In the genomic region with DNA sequence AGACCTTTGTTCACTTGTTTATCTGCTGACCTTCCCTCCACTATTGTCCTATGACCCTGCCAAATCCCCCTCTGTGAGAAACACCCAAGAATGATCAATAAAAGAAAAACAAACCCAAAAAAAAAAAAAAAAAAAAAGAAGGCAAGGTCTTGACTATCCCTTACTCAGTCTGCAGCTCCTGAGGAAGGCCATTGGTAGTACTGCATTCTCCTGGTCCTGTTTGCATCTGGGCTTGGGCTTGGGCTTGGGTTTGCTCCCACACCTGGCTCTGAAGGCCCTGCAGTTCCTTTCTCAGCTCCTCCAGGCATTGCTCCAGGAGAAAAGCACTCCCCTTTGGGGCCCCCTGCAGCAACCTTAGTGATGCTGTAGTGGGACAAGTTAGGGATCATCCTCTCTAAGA, we compare ENCODE assay signal across 15 cellular contexts. TPM values are rescaled to one million over a fixed set of nuclear protein-coding genes. Genes with fewer than 3 reads are reported as not detected.
DNase-seq lines count a peak whose midpoint lies in the region; ATAC-seq and TF ChIP-seq lines count a peak whose summit lies in the region.
"Had no signal": no experiment of that assay in that cellular context is flagged by ENCODE, and none has a peak within 500 bp of the region (broad histone marks: within the 10 kb centered on the region; RNA-seq: fewer than 3 reads in every experiment).

No MANE protein-coding gene starts in this region.

- H3K4me1 ChIP-seq in NT2/D1 (ENCODE audit: insufficient read depth, insufficient read length), result peaks cover 12% of the 10 kb centered on the region

- H3K27ac Mint-ChIP-seq in T-helper 2 cell treated with Interferon-gamma antibody and Interleukin-4, amounts not matched to agents 5 μg/mL and 100 μg/mL, for 36 hours, result no peak overlapping the region
- H3K27ac Mint-ChIP-seq in central memory CD8-positive, alpha-beta T cell (ENCODE audit: low read depth), result peak overlapping the region; percentile 90
- H3K27ac Mint-ChIP-seq in nephron progenitor cell, result no peak overlapping the region

- H3K9me3 Mint-ChIP-seq in T-helper 2 cell treated with Interferon-gamma antibody and Interleukin-4, amounts not matched to agents 5 μg/mL and 100 μg/mL, for 36 hours, result no peaks in the 10 kb centered on the region
- H3K9me3 Mint-ChIP-seq in central memory CD8-positive, alpha-beta T cell, result no peaks in the 10 kb centered on the region
- H3K9me3 Mint-ChIP-seq in nephron progenitor cell, result peaks cover 13% of the 10 kb centered on the region
- H3K9me3 Mint-ChIP-seq: effector memory CD8-positive, alpha-beta T cell had no signal

- H3K9ac ChIP-seq in NT2/D1 (ENCODE audit: insufficient read length, low read depth), result peak overlapping the region; percentile 45

- intact Hi-C loops in posterior vena cava (cut with DNase I), result loop anchor here in 1 of 2 donors (10.0 kb wide), 1 partner anchor 483 kb away; the partner anchor contains the start of genes HECTD3 and UROD

- H3K36me3 ChIP-seq in NT2/D1 (ENCODE audit: insufficient read depth, insufficient read length, low read length), result peaks cover 14% of the 10 kb centered on the region
- H3K36me3 ChIP-seq: tibial artery had no signal

- H3K4me1 Mint-ChIP-seq in T-helper 2 cell treated with Interferon-gamma antibody and Interleukin-4, amounts not matched to agents 5 μg/mL and 100 μg/mL, for 36 hours (ENCODE audit: low read depth), result peaks cover 19% of the 10 kb centered on the region
- H3K4me1 Mint-ChIP-seq in central memory CD8-positive, alpha-beta T cell, result peaks cover 28% of the 10 kb centered on the region
- H3K4me1 Mint-ChIP-seq in nephron progenitor cell, result peaks cover 36% of the 10 kb centered on the region

- no peak overlapping the region for H3K4me3 ChIP-seq in NT2/D1 (ENCODE audit: insufficient read length, low read depth)
- H3K4me3 ChIP-seq: tibial artery had no signal

- H3K4me3 Mint-ChIP-seq in T-helper 2 cell treated with Interferon-gamma antibody and Interleukin-4, amounts not matched to agents 5 μg/mL and 100 μg/mL, for 36 hours, result peak overlapping the region; percentile 99
- H3K4me3 Mint-ChIP-seq in central memory CD8-positive, alpha-beta T cell, result peak overlapping the region; percentile 90
- H3K4me3 Mint-ChIP-seq in nephron progenitor cell, result peak overlapping the region; percentile 95

- H3K9me3 ChIP-seq in NT2/D1 (ENCODE audit: insufficient read depth, low read length), result peaks cover 5% of the 10 kb centered on the region; the same call in 1 of the 2 replicates
- H3K9me3 ChIP-seq: BLaER1, tibial artery had no signal

- TF ChIP-seq CTCF in nephron progenitor cell (IDR thresholded peaks at IDR 0.05), result no peak

- peaks cover 6% of the 10 kb centered on the region for H3K36me3 Mint-ChIP-seq in T-helper 2 cell treated with Interferon-gamma antibody and Interleukin-4, amounts not matched to agents 5 μg/mL and 100 μg/mL, for 36 hours (ENCODE audit: low read depth)
- peaks cover 9% of the 10 kb centered on the region for H3K36me3 Mint-ChIP-seq in central memory CD8-positive, alpha-beta T cell (ENCODE audit: insufficient read depth)
- peaks cover 8% of the 10 kb centered on the region for H3K36me3 Mint-ChIP-seq in nephron progenitor cell (ENCODE audit: low read depth)

- DNase-seq in T-helper 2 cell treated with Interferon-gamma antibody and Interleukin-4, amounts not matched to agents 5 μg/mL and 100 μg/mL, for 36 hours (ENCODE audit: low spot score), result no peak
- DNase-seq in T-helper 2 cell (no peak), NT2/D1 (ENCODE audit: low read depth, low spot score) (no peak), nephron progenitor cell (no peak), posterior vena cava (ENCODE audit: low spot score) (no peak)
- DNase-seq in central memory CD8-positive, alpha-beta T cell (ENCODE audit: low spot score in 2 of 2), result no peak
- DNase-seq in activated CD8-positive, alpha-beta memory T cell treated with anti-CD3 and anti-CD28 coated beads, Interleukin-2, amount 50 U/mL, for 4 hours, result no peak
- DNase-seq: activated CD4-positive, alpha-beta T cell treated with anti-CD3 and anti-CD28 coated beads, Interleukin-2, amount 50 U/mL, for 1 hour; aorta; effector memory CD8-positive, alpha-beta T cell; right cardiac atrium; stimulated activated naive CD4-positive, alpha-beta T cell treated with Interleukin-2 at 50 U/mL for 16 hours; tibial artery had no signal

- H3K27me3 ChIP-seq in NT2/D1 (ENCODE audit: insufficient read depth, insufficient read length), result no peaks in the 10 kb centered on the region
- H3K27me3 ChIP-seq: BLaER1, tibial artery had no signal

- no peaks in the 10 kb centered on the region for H3K27me3 Mint-ChIP-seq in T-helper 2 cell treated with Interferon-gamma antibody and Interleukin-4, amounts not matched to agents 5 μg/mL and 100 μg/mL, for 36 hours (ENCODE audit: low read depth)
- no peaks in the 10 kb centered on the region for H3K27me3 Mint-ChIP-seq in central memory CD8-positive, alpha-beta T cell
- peaks cover 13% of the 10 kb centered on the region for H3K27me3 Mint-ChIP-seq in nephron progenitor cell (ENCODE audit: low read depth, poor library complexity)
- H3K27me3 Mint-ChIP-seq: effector memory CD8-positive, alpha-beta T cell had no signal

- ATAC-seq in central memory CD8-positive, alpha-beta T cell (replicated peaks; ENCODE audit: extremely low read depth, poor library complexity, severe bottlenecking), result no peak
- no peak for ATAC-seq in GM21723 (IDR thresholded peaks at IDR 0.05; ENCODE audit: unreplicated experiment)
- ATAC-seq: effector memory CD8-positive, alpha-beta T cell; right cardiac atrium had no signal

RNA-seq across cellular contexts. Expression of gene CCDC163, which starts 1.6 kb away (rescaled TPM):
- total RNA-seq in posterior vena cava, result 1 to 10 TPM; 2.5 to 2.9 TPM

RNA-seq across cellular contexts. Expression of gene MMACHC, which starts 1.8 kb away (rescaled TPM):
- 1 to 10 TPM; 2.8 to 3.9 TPM for total RNA-seq in posterior vena cava

RNA-seq across cellular contexts. Expression of gene TESK2, which starts 7.3 kb away (rescaled TPM):
- 1 to 10 TPM; 2.8 to 3.0 TPM for total RNA-seq in posterior vena cava

RNA-seq across cellular contexts. Expression of gene PRDX1, which starts 23.4 kb away (rescaled TPM):
- total RNA-seq in posterior vena cava, result 100 to 1,000 TPM; 255 to 329 TPM

RNA-seq across cellular contexts. Expression of gene AKR1A1, which starts 52.3 kb away (rescaled TPM):
- 100 to 1,000 TPM in 1 of 2 donors, 10 to 100 TPM in 1; 97.2 to 119 TPM for total RNA-seq in posterior vena cava
